9 cellular contexts compared by ENCODE assay signal in genomic region chr14:57707219-57707618, GRCh38.
"Had no signal": no experiment of that assay in that cellular context is flagged by ENCODE, and none has a peak within 500 bp of the region (broad histone marks: within the 10 kb centered on the region; RNA-seq: fewer than 3 reads in every experiment).

No MANE protein-coding gene starts in this region.

- H3K27ac ChIP-seq: HL-60 had no signal

- H3K4me3 ChIP-seq: GM23338, K562 had no signal

- H2AFZ ChIP-seq: GM23338 had no signal

- H3K4me2 ChIP-seq: GM23338 had no signal

- ATAC-seq: GM23338, K562 had no signal

- DNase-seq: H9, HCEC 1CT, IMR-90, KG1 had no signal

- FAIRE-seq: H1, H54, K562 had no signal
